ENCODE assay signal across 1 cellular context in genomic region chr21:15841856-15842564, GRCh38.
TF ChIP-seq lines count a peak whose summit lies in the region.

No MANE protein-coding gene starts in this region.

TF ChIP-seq in IMR-90, 13 proteins besides CTCF, POLR2A, EP300 and RAD21 (continued from another document):
- no peak for TF ChIP-seq ELK1 (IDR thresholded peaks at IDR 0.05; ENCODE audit: borderline replicate concordance, low read depth, low read length)
- no peak for TF ChIP-seq CEBPB (IDR thresholded peaks at IDR 0.05; ENCODE audit: low read depth, low read length)
- no peak for TF ChIP-seq MAFK (IDR thresholded peaks at IDR 0.05; ENCODE audit: low read depth, low read length)
- TF ChIP-seq MAZ (IDR thresholded peaks at IDR 0.05; ENCODE audit: borderline replicate concordance, low read depth, low read length): no peak
- no peak for TF ChIP-seq RCOR1 (IDR thresholded peaks at IDR 0.05; ENCODE audit: insufficient replicate concordance, low read length)
- no peak for TF ChIP-seq FOS (IDR thresholded peaks at IDR 0.05; ENCODE audit: low read depth, low read length)
